10 cellular contexts compared by ENCODE assay signal in genomic region chr16:12538667-12539081, GRCh38.
DNase-seq lines count a peak whose midpoint lies in the region; ATAC-seq, FAIRE-seq and TF ChIP-seq lines count a peak whose summit lies in the region.
"Had no signal": no experiment of that assay in that cellular context is flagged by ENCODE, and none has a peak within 500 bp of the region (broad histone marks: within the 10 kb centered on the region; RNA-seq: fewer than 3 reads in every experiment).

No MANE protein-coding gene starts in this region.

- H4K20me1 ChIP-seq in GM12878 (ENCODE audit: control insufficient read depth, insufficient read depth), result no peaks in the 10 kb centered on the region

- H3K27me3 Mint-ChIP-seq in activated naive CD4-positive, alpha-beta T cell treated with anti-CD3 and anti-CD28 coated beads for 36 hours (ENCODE audit: low read depth), result no peaks in the 10 kb centered on the region
- H3K27me3 Mint-ChIP-seq in stimulated activated naive CD8-positive, alpha-beta T cell treated with anti-CD3 and anti-CD28 coated beads, Interleukin-15, amount 100 ng/mL, for 72 hours, result no peaks in the 10 kb centered on the region

- 15% methylated on average over 5 of the region's 5 CpGs for WGBS in GM12878 (ENCODE audit: insufficient coverage, insufficient replicate concordance, low lambda C conversion rate, missing lambda C conversion rate)

- H3K9me3 Mint-ChIP-seq in activated naive CD4-positive, alpha-beta T cell treated with anti-CD3 and anti-CD28 coated beads for 36 hours, result no peaks in the 10 kb centered on the region
- H3K9me3 Mint-ChIP-seq in stimulated activated naive CD8-positive, alpha-beta T cell treated with anti-CD3 and anti-CD28 coated beads, Interleukin-15, amount 100 ng/mL, for 72 hours, result no peaks in the 10 kb centered on the region

- peaks cover 61% of the 10 kb centered on the region for H3K4me1 Mint-ChIP-seq in activated naive CD4-positive, alpha-beta T cell treated with anti-CD3 and anti-CD28 coated beads for 36 hours (ENCODE audit: low read depth)
- peaks cover 63% of the 10 kb centered on the region for H3K4me1 Mint-ChIP-seq in stimulated activated naive CD8-positive, alpha-beta T cell treated with anti-CD3 and anti-CD28 coated beads, Interleukin-15, amount 100 ng/mL, for 72 hours

- no peaks in the 10 kb centered on the region for H3K27me3 ChIP-seq in GM12878 (replicated peaks in 1 of 2; ENCODE audit: control insufficient read depth in 2 of 2, insufficient read depth in 2 of 2, low read length in 1 of 2)

- FAIRE-seq in GM12878 (lab: Jason Lieb, UNC), result no peak

- peak; percentile 10 for ATAC-seq in GM12878
- no peak for ATAC-seq in stimulated activated naive CD8-positive, alpha-beta T cell treated with anti-CD3 and anti-CD28 coated beads, Interleukin-15, amount 100 ng/mL, for 72 hours

- POLR2A ChIA-PET in GM12878 (lab: Charles Lee), result interaction anchor here (0.5 to 6.0 kb wide), 2 partner anchors 9 to 96 kb away, joined by 3 to 83 read pairs; no protein-coding TSS in a partner anchor

- BruUV-seq in GM12878 (replicated peaks; lab: Mats Ljungman, UMichigan), result no TSS peak

- TF ChIP-seq EP300 in GM12878 (IDR thresholded peaks at IDR 0.05; ENCODE audit: borderline replicate concordance in 1 of 2, control insufficient read depth in 1 of 2, low read depth in 2 of 2, low read length in 2 of 2), result no peak

- TF ChIP-seq POLR2A in GM12878 (IDR thresholded peaks at IDR 0.05; ENCODE audit: low read depth, low read length), result no peak

- no peaks in the 10 kb centered on the region; a peak in 1 of 4 replicates for H3K36me3 ChIP-seq in GM12878 (ENCODE audit: control insufficient read depth in 2 of 2, insufficient read depth in 2 of 2, low read length in 1 of 2)

- H3K4me3 Mint-ChIP-seq in activated naive CD4-positive, alpha-beta T cell treated with anti-CD3 and anti-CD28 coated beads for 36 hours, result no peak overlapping the region
- peak overlapping the region in 1 of 2 donors; percentile 1 for H3K4me3 Mint-ChIP-seq in stimulated activated naive CD8-positive, alpha-beta T cell treated with anti-CD3 and anti-CD28 coated beads, Interleukin-15, amount 100 ng/mL, for 72 hours

- SMC1A ChIA-PET in GM12878 (lab: Charles Lee; ENCODE audit: uncharacterized antibody, unreplicated experiment), result interaction anchor here (0.9 to 7.8 kb wide), 10 partner anchors 9 to 263 kb away, joined by 3 to 201 read pairs (median 3); no protein-coding TSS in a partner anchor

- H3K4me2 ChIP-seq in GM12878 (ENCODE audit: control insufficient read depth, insufficient read depth), result peak overlapping the region; percentile 69

- H3K9ac ChIP-seq in GM12878 (ENCODE audit: control insufficient read depth, insufficient read depth, low read length), result peak overlapping the region; percentile 61

- no peak for TF ChIP-seq RAD21 in GM12878 (IDR thresholded peaks at IDR 0.05; ENCODE audit: insufficient read depth, low read depth, low read length)

- no peak for TF ChIP-seq CTCF in GM12878 (IDR thresholded peaks at IDR 0.05 in 2 of 3, conservative IDR thresholded peaks at IDR 0.05 in 1 of 3; ENCODE audit: control insufficient read depth in 2 of 3, extremely low read depth in 1 of 3, insufficient read depth in 1 of 3, low read depth in 3 of 3, low read length in 3 of 3)

- no peaks in the 10 kb centered on the region for H3K9me3 ChIP-seq in GM12878 (replicated peaks; ENCODE audit: control insufficient read depth, insufficient read depth, low read length)

- H3K79me2 ChIP-seq in GM12878 (ENCODE audit: control insufficient read depth, insufficient read depth, low read length), result peaks cover 30% of the 10 kb centered on the region

- peak overlapping the region; percentile 89 for H3K27ac Mint-ChIP-seq in activated naive CD4-positive, alpha-beta T cell treated with anti-CD3 and anti-CD28 coated beads for 36 hours
- H3K27ac Mint-ChIP-seq in stimulated activated naive CD8-positive, alpha-beta T cell treated with anti-CD3 and anti-CD28 coated beads, Interleukin-15, amount 100 ng/mL, for 72 hours, result peak overlapping the region; percentile 1 to 2

- peak overlapping the region; percentile 77 for H3K27ac ChIP-seq in GM12878 (ENCODE audit: control insufficient read depth, insufficient read depth)

- H3K4me3 ChIP-seq in GM12878, result peak overlapping the region; percentile 6; the same call in 1 of the 2 replicates

- RAD21 ChIA-PET in GM12878 (lab: Charles Lee; ENCODE audit: unreplicated experiment), result interaction anchor here (1.0 to 8.0 kb wide), 5 partner anchors 10 to 108 kb away, joined by 5 to 209 read pairs (median 6); no protein-coding TSS in a partner anchor

- H3K4me1 ChIP-seq in GM12878 (ENCODE audit: control insufficient read depth, insufficient read depth, low read length), result peaks cover 77% of the 10 kb centered on the region

- no peaks in the 10 kb centered on the region for H3K36me3 Mint-ChIP-seq in activated naive CD4-positive, alpha-beta T cell treated with anti-CD3 and anti-CD28 coated beads for 36 hours (ENCODE audit: low read depth)

- intact Hi-C loops in activated naive CD4-positive, alpha-beta T cell treated with anti-CD3 and anti-CD28 coated beads for 36 hours (cut with micrococcal nuclease), result loop anchor here (1.0 to 5.0 kb wide), 11 partner anchors 13 to 756 kb away; partner anchors contain the start of gene CPPED1
- intact Hi-C loops in GM12878 (cut with micrococcal nuclease; ENCODE audit: unreplicated experiment), result loop anchor here (1.0 to 5.0 kb wide), 4 partner anchors 9 to 279 kb away; no protein-coding TSS in a partner anchor

- no peak overlapping the region for H2AFZ ChIP-seq in GM12878 (ENCODE audit: control insufficient read depth, low read depth, low read length)

- CTCF ChIA-PET in activated naive CD4-positive, alpha-beta T cell treated with anti-CD3 and anti-CD28 coated beads for 36 hours (lab: Charles Lee), result no interaction called here
- CTCF ChIA-PET in GM12878 (lab: Yijun Ruan, JAX), result interaction anchor here (1.4 to 6.1 kb wide), 4 partner anchors 8 to 53 kb away, joined by 3 to 79 read pairs (median 15); no protein-coding TSS in a partner anchor

- DNase-seq in activated naive CD4-positive, alpha-beta T cell treated with anti-CD3 and anti-CD28 coated beads for 36 hours, result no peak
- no peak for DNase-seq in activated naive CD4-positive, alpha-beta T cell (lab: John Stamatoyannopoulos, UW)
- DNase-seq in NCI-H446 treated with DMSO at 0.1 percent for 48 hours (lab: John Stamatoyannopoulos, UW) (peak; percentile 95), GM12878 (ENCODE audit: low read depth, low spot score) (no peak), T1000 (lab: John Stamatoyannopoulos, UW) (no peak), DMS53 (lab: John Stamatoyannopoulos, UW) (no peak), NCI-H2081 treated with DMSO at 0.1 percent for 48 hours (lab: John Stamatoyannopoulos, UW) (no peak)
- no peak for DNase-seq in stimulated activated naive CD8-positive, alpha-beta T cell treated with anti-CD3 and anti-CD28 coated beads, Interleukin-15, amount 100 ng/mL, for 72 hours
- DNase-seq: C1 segment of cervical spinal cord, KG1 had no signal

- in situ Hi-C loops in GM12878 (cut with MboI), result no loop called here

TF ChIP-seq in GM12878, 131 proteins besides CTCF, POLR2A, EP300 and RAD21 (continues in another document):
- TF ChIP-seq DPF2 (IDR thresholded peaks at IDR 0.05) (no peak), TCF12 (IDR thresholded peaks at IDR 0.05; ENCODE audit: low read depth, low read length) (no peak), CREB1 (IDR thresholded peaks at IDR 0.05; ENCODE audit: low read depth) (no peak), CBX3 (IDR thresholded peaks at IDR 0.05; ENCODE audit: borderline replicate concordance, low read depth) (no peak), EED (IDR thresholded peaks at IDR 0.05; ENCODE audit: low read depth) (no peak), ASH2L (IDR thresholded peaks at IDR 0.05; ENCODE audit: borderline replicate concordance, low read depth) (no peak), ZNF24 (IDR thresholded peaks at IDR 0.05) (no peak), RELA (IDR thresholded peaks at IDR 0.05; ENCODE audit: borderline replicate concordance, partially characterized antibody) (no peak), HCFC1 (IDR thresholded peaks at IDR 0.05; ENCODE audit: low read length) (no peak), YY1 (IDR thresholded peaks at IDR 0.05; ENCODE audit: low read depth, low read length) (no peak), ELK1 (IDR thresholded peaks at IDR 0.05; ENCODE audit: low read depth, low read length) (no peak), ZBED1 (IDR thresholded peaks at IDR 0.05; ENCODE audit: borderline replicate concordance) (no peak), EGR1 (IDR thresholded peaks at IDR 0.05; ENCODE audit: borderline replicate concordance in 1 of 2, low read depth in 2 of 2, low read length in 2 of 2) (no peak), FOS (IDR thresholded peaks at IDR 0.05; ENCODE audit: borderline replicate concordance, extremely low read depth, insufficient read length) (no peak), MLLT1 (IDR thresholded peaks at IDR 0.05) (no peak), NFIC (IDR thresholded peaks at IDR 0.05; ENCODE audit: low read depth, low read length) (no peak), TCF7 (IDR thresholded peaks at IDR 0.05; ENCODE audit: borderline replicate concordance) (no peak)
